ENCODE assay signal across 1 cellular context in the genomic region with DNA sequence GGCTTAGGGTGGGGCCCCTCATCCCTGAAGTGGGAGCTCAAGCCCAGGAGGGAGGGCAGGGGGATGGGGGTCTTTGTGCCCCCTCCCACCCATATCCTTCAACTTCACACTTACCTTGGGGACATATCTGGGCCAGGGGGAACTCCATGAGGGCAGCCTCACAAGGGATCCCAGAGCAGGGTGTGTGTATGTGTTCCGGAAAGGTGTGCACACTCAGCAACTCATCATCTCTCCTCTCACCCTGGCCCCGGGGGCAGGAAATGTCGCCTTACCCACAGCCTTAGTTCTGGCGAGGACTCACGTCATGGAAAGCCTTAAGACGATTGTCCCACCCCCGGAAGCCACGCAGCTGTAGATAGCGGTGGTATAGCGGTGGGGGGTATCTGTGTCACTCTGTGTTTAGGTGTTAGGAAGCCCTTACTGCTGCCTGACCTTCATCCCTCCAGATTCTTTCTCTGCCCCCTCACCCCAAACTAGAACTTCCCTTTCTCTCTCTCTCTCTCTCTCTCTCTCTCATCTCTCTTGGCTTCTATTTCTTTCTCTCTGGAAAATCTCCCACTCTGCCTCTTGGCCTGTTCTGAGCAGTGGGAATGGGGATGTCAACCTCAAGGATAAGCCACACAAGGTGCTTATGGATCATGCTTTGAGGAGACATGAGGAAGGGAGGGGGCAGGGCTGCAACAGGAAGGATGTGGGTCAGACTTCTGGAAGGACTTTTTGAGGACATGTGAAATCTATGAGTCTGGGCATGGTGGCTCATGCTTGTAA.
TF ChIP-seq lines count a peak whose summit lies in the region.

A gene (minus strand): TSS at position 288 of the 768 bp plus-strand sequence. CDS start 140 bp downstream, at position 148.

TF ChIP-seq in K562, 482 proteins besides CTCF, POLR2A, EP300 and RAD21 (continued from another document and continues in another):
- TF ChIP-seq, protein P1, sequence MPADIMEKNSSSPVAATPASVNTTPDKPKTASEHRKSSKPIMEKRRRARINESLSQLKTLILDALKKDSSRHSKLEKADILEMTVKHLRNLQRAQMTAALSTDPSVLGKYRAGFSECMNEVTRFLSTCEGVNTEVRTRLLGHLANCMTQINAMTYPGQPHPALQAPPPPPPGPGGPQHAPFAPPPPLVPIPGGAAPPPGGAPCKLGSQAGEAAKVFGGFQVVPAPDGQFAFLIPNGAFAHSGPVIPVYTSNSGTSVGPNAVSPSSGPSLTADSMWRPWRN (IDR thresholded peaks at IDR 0.05; ENCODE audit: low read depth): no peak
- TF ChIP-seq, protein P2, sequence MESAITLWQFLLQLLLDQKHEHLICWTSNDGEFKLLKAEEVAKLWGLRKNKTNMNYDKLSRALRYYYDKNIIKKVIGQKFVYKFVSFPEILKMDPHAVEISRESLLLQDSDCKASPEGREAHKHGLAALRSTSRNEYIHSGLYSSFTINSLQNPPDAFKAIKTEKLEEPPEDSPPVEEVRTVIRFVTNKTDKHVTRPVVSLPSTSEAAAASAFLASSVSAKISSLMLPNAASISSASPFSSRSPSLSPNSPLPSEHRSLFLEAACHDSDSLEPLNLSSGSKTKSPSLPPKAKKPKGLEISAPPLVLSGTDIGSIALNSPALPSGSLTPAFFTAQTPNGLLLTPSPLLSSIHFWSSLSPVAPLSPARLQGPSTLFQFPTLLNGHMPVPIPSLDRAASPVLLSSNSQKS (CRISPR knock-in tag; IDR thresholded peaks at IDR 0.05): no peak
- TF ChIP-seq CREBBP (IDR thresholded peaks at IDR 0.05; ENCODE audit: low read depth, low read length): no peak
- TF ChIP-seq, protein P3, sequence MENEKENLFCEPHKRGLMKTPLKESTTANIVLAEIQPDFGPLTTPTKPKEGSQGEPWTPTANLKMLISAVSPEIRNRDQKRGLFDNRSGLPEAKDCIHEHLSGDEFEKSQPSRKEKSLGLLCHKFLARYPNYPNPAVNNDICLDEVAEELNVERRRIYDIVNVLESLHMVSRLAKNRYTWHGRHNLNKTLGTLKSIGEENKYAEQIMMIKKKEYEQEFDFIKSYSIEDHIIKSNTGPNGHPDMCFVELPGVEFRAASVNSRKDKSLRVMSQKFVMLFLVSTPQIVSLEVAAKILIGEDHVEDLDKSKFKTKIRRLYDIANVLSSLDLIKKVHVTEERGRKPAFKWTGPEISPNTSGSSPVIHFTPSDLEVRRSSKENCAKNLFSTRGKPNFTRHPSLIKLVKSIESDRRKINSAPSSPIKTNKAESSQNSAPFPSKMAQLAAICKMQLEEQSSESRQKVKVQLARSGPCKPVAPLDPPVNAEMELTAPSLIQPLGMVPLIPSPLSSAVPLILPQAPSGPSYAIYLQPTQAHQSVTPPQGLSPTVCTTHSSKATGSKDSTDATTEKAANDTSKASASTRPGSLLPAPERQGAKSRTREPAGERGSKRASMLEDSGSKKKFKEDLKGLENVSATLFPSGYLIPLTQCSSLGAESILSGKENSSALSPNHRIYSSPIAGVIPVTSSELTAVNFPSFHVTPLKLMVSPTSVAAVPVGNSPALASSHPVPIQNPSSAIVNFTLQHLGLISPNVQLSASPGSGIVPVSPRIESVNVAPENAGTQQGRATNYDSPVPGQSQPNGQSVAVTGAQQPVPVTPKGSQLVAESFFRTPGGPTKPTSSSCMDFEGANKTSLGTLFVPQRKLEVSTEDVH (IDR thresholded peaks at IDR 0.05; ENCODE audit: low read depth, partially characterized antibody): no peak
- TF ChIP-seq ZNF445 (CRISPR knock-in tag; IDR thresholded peaks at IDR 0.05; ENCODE audit: low read depth): no peak
- no peak for TF ChIP-seq SNIP1 (IDR thresholded peaks at IDR 0.05; ENCODE audit: low read depth)
- TF ChIP-seq, protein P4, sequence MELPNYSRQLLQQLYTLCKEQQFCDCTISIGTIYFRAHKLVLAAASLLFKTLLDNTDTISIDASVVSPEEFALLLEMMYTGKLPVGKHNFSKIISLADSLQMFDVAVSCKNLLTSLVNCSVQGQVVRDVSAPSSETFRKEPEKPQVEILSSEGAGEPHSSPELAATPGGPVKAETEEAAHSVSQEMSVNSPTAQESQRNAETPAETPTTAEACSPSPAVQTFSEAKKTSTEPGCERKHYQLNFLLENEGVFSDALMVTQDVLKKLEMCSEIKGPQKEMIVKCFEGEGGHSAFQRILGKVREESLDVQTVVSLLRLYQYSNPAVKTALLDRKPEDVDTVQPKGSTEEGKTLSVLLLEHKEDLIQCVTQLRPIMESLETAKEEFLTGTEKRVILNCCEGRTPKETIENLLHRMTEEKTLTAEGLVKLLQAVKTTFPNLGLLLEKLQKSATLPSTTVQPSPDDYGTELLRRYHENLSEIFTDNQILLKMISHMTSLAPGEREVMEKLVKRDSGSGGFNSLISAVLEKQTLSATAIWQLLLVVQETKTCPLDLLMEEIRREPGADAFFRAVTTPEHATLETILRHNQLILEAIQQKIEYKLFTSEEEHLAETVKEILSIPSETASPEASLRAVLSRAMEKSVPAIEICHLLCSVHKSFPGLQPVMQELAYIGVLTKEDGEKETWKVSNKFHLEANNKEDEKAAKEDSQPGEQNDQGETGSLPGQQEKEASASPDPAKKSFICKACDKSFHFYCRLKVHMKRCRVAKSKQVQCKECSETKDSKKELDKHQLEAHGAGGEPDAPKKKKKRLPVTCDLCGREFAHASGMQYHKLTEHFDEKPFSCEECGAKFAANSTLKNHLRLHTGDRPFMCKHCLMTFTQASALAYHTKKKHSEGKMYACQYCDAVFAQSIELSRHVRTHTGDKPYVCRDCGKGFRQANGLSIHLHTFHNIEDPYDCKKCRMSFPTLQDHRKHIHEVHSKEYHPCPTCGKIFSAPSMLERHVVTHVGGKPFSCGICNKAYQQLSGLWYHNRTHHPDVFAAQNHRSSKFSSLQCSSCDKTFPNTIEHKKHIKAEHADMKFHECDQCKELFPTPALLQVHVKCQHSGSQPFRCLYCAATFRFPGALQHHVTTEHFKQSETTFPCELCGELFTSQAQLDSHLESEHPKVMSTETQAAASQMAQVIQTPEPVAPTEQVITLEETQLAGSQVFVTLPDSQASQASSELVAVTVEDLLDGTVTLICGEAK (IDR thresholded peaks at IDR 0.05): peak; percentile 68
- TF ChIP-seq, protein P4 (CRISPR knock-in tag; IDR thresholded peaks at IDR 0.05): no peak
- no peak for TF ChIP-seq RFX7 (CRISPR knock-in tag; IDR thresholded peaks at IDR 0.05)
- peak; percentile 56 for TF ChIP-seq TBP (optimal IDR thresholded peaks at IDR 0.05; ENCODE audit: low read depth, low read length)
- TF ChIP-seq, protein P5, sequence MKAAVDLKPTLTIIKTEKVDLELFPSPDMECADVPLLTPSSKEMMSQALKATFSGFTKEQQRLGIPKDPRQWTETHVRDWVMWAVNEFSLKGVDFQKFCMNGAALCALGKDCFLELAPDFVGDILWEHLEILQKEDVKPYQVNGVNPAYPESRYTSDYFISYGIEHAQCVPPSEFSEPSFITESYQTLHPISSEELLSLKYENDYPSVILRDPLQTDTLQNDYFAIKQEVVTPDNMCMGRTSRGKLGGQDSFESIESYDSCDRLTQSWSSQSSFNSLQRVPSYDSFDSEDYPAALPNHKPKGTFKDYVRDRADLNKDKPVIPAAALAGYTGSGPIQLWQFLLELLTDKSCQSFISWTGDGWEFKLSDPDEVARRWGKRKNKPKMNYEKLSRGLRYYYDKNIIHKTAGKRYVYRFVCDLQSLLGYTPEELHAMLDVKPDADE (conservative IDR thresholded peaks at IDR 0.05; ENCODE audit: control insufficient read depth, low read depth, low read length): 0 out of 2 replicates have a peak, but pooled peaks have one; percentile 47
- TF ChIP-seq NCOA2 (IDR thresholded peaks at IDR 0.05; ENCODE audit: partially characterized antibody in 2 of 2): no peak
- no peak for TF ChIP-seq PHB (CRISPR knock-in tag; IDR thresholded peaks at IDR 0.05)
- TF ChIP-seq EGR1 (conservative IDR thresholded peaks at IDR 0.05): peak; percentile 65
- TF ChIP-seq CBFA2T2 (conservative IDR thresholded peaks at IDR 0.05): 0 out of 2 replicates have a peak, but pooled peaks have one; percentile 3
- TF ChIP-seq ZNF274 (IDR thresholded peaks at IDR 0.05; ENCODE audit: borderline replicate concordance, low read depth, low read length): no peak
- TF ChIP-seq, protein P6, sequence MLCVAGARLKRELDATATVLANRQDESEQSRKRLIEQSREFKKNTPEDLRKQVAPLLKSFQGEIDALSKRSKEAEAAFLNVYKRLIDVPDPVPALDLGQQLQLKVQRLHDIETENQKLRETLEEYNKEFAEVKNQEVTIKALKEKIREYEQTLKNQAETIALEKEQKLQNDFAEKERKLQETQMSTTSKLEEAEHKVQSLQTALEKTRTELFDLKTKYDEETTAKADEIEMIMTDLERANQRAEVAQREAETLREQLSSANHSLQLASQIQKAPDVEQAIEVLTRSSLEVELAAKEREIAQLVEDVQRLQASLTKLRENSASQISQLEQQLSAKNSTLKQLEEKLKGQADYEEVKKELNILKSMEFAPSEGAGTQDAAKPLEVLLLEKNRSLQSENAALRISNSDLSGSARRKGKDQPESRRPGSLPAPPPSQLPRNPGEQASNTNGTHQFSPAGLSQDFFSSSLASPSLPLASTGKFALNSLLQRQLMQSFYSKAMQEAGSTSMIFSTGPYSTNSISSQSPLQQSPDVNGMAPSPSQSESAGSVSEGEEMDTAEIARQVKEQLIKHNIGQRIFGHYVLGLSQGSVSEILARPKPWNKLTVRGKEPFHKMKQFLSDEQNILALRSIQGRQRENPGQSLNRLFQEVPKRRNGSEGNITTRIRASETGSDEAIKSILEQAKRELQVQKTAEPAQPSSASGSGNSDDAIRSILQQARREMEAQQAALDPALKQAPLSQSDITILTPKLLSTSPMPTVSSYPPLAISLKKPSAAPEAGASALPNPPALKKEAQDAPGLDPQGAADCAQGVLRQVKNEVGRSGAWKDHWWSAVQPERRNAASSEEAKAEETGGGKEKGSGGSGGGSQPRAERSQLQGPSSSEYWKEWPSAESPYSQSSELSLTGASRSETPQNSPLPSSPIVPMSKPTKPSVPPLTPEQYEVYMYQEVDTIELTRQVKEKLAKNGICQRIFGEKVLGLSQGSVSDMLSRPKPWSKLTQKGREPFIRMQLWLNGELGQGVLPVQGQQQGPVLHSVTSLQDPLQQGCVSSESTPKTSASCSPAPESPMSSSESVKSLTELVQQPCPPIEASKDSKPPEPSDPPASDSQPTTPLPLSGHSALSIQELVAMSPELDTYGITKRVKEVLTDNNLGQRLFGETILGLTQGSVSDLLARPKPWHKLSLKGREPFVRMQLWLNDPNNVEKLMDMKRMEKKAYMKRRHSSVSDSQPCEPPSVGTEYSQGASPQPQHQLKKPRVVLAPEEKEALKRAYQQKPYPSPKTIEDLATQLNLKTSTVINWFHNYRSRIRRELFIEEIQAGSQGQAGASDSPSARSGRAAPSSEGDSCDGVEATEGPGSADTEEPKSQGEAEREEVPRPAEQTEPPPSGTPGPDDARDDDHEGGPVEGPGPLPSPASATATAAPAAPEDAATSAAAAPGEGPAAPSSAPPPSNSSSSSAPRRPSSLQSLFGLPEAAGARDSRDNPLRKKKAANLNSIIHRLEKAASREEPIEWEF (CRISPR knock-in tag; IDR thresholded peaks at IDR 0.05): no peak
- TF ChIP-seq MCM5 (IDR thresholded peaks at IDR 0.05; ENCODE audit: low read depth): no peak
- TF ChIP-seq, protein P7, sequence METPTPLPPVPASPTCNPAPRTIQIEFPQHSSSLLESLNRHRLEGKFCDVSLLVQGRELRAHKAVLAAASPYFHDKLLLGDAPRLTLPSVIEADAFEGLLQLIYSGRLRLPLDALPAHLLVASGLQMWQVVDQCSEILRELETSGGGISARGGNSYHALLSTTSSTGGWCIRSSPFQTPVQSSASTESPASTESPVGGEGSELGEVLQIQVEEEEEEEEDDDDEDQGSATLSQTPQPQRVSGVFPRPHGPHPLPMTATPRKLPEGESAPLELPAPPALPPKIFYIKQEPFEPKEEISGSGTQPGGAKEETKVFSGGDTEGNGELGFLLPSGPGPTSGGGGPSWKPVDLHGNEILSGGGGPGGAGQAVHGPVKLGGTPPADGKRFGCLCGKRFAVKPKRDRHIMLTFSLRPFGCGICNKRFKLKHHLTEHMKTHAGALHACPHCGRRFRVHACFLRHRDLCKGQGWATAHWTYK (CRISPR knock-in tag; IDR thresholded peaks at IDR 0.05): no peak
- TF ChIP-seq, protein P8, sequence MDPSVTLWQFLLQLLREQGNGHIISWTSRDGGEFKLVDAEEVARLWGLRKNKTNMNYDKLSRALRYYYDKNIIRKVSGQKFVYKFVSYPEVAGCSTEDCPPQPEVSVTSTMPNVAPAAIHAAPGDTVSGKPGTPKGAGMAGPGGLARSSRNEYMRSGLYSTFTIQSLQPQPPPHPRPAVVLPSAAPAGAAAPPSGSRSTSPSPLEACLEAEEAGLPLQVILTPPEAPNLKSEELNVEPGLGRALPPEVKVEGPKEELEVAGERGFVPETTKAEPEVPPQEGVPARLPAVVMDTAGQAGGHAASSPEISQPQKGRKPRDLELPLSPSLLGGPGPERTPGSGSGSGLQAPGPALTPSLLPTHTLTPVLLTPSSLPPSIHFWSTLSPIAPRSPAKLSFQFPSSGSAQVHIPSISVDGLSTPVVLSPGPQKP (CRISPR knock-in tag; IDR thresholded peaks at IDR 0.05): no peak
- no peak for TF ChIP-seq HCFC1 (IDR thresholded peaks at IDR 0.05; ENCODE audit: low read depth, low read length)
- no peak for TF ChIP-seq CSDE1 (IDR thresholded peaks at IDR 0.05)
- TF ChIP-seq U2AF1 (optimal IDR thresholded peaks at IDR 0.05; ENCODE audit: low read depth, low read length): no peak
- TF ChIP-seq NR1H2 (CRISPR knock-in tag; IDR thresholded peaks at IDR 0.05): no peak
